In genomic region chr17:54969658-54970572, GRCh38 we compare ENCODE assay signal across 9 cellular contexts. TPM values are rescaled to one million over a fixed set of nuclear protein-coding genes. Genes with fewer than 3 reads are reported as not detected.
A peak's percentile ranks its signal among the peaks of the same experiment; 100 is the strongest.
DNase-seq lines count a peak whose midpoint lies in the region; ATAC-seq and TF ChIP-seq lines count a peak whose summit lies in the region.
"Had no signal": no experiment of that assay in that cellular context is flagged by ENCODE, and none has a peak within 500 bp of the region (broad histone marks: within the 10 kb centered on the region; RNA-seq: fewer than 3 reads in every experiment).

No MANE protein-coding gene starts in this region.

- peaks cover 4% of the 10 kb centered on the region; the same call in 1 of the 2 replicates for H3K36me3 ChIP-seq in BE2C
- no peaks in the 10 kb centered on the region for H3K36me3 ChIP-seq in ectodermal cell (ENCODE audit: control insufficient read depth, insufficient read depth, low read length)
- no peaks in the 10 kb centered on the region for H3K36me3 ChIP-seq in neural progenitor cell

- H3K4me3 Mint-ChIP-seq in neural progenitor cell, result no peak overlapping the region

- H3K9me3 ChIP-seq in BE2C (no peaks in the 10 kb centered on the region), ectodermal cell (ENCODE audit: control insufficient read depth, low read length) (no peaks in the 10 kb centered on the region), neural progenitor cell (ENCODE audit: low read depth) (no peaks in the 10 kb centered on the region)

- H3K27ac ChIP-seq in ectodermal cell (ENCODE audit: insufficient read depth, low read depth, low read length, poor library complexity, severe bottlenecking), result no peak overlapping the region
- no peak overlapping the region for H3K27ac ChIP-seq in neural progenitor cell

- no peak for ATAC-seq in left colon

- intact Hi-C loops in left colon (cut with DNase I, micrococcal nuclease), result no loop called here

- H3K4me3 ChIP-seq in BE2C (ENCODE audit: low read depth, low read length), result peak overlapping the region; percentile 97
- peak overlapping the region; percentile 90 for H3K4me3 ChIP-seq in Jurkat, Clone E6-1 (ENCODE audit: low read length)
- peak overlapping the region; percentile 81 for H3K4me3 ChIP-seq in ectodermal cell (ENCODE audit: insufficient read depth, low read depth, low read length)
- H3K4me3 ChIP-seq in neural progenitor cell, result peak overlapping the region; percentile 90

- H3K4me1 ChIP-seq in BE2C (peaks cover 11% of the 10 kb centered on the region), ectodermal cell (ENCODE audit: control insufficient read depth, insufficient read depth, low read length) (peaks cover 9% of the 10 kb centered on the region), neural progenitor cell (peaks cover 12% of the 10 kb centered on the region)

- TF ChIP-seq CTCF in BE2C (IDR thresholded peaks at IDR 0.05; ENCODE audit: low read depth, low read length) (no peak), neural progenitor cell (IDR thresholded peaks at IDR 0.05) (no peak)

- no peak for DNase-seq in BE2C
- no peak for DNase-seq in Jurkat, Clone E6-1 (ENCODE audit: low read depth, low spot score)
- DNase-seq in neural progenitor cell (ENCODE audit: low spot score), result no peak
- DNase-seq in MV-4-11 (lab: John Stamatoyannopoulos, UW), result no peak
- DNase-seq in COR-L47 (lab: John Stamatoyannopoulos, UW), result no peak
- DNase-seq in stimulated activated CD4-positive, alpha-beta T cell treated with anti-CD3 and anti-CD28 coated beads, Interleukin-2, amount 100 ng/mL, for 48 hours, result no peak
- DNase-seq in left colon, result no peak
- DNase-seq: NCI-H2029 treated with DMSO at 0.1 percent for 48 hours had no signal

- peaks cover 8% of the 10 kb centered on the region for H3K36me3 Mint-ChIP-seq in neural progenitor cell

- no peaks in the 10 kb centered on the region for H3F3A ChIP-seq in neural progenitor cell (ENCODE audit: low read depth)

- no peak overlapping the region for H3K27ac Mint-ChIP-seq in neural progenitor cell

- H3K9ac ChIP-seq in neural progenitor cell, result peak overlapping the region; percentile 83

- no peak overlapping the region for H2AFZ ChIP-seq in neural progenitor cell (replicated peaks)

- H3K27me3 ChIP-seq in BE2C, result no peaks in the 10 kb centered on the region
- H3K27me3 ChIP-seq in ectodermal cell (ENCODE audit: control insufficient read depth, insufficient read depth, low read length, poor library complexity, severe bottlenecking), result no peaks in the 10 kb centered on the region
- H3K27me3 ChIP-seq in neural progenitor cell, result no peaks in the 10 kb centered on the region

- peaks cover 17% of the 10 kb centered on the region for H3K4me1 Mint-ChIP-seq in neural progenitor cell

- 89% methylated on average over 7 of the region's 7 CpGs for WGBS in ectodermal cell, 2 experiments

- no peaks in the 10 kb centered on the region for H4K20me1 ChIP-seq in neural progenitor cell (ENCODE audit: low read depth)

- H3K9me3 Mint-ChIP-seq in neural progenitor cell, result peaks cover 5% of the 10 kb centered on the region

- peaks cover 96% of the 10 kb centered on the region for H3K79me2 ChIP-seq in neural progenitor cell (ENCODE audit: low read depth)

- H3K27me3 Mint-ChIP-seq in neural progenitor cell (ENCODE audit: insufficient read depth, low read depth), result no peaks in the 10 kb centered on the region

- peak overlapping the region; percentile 96 for H3K4me2 ChIP-seq in neural progenitor cell

RNA-seq across cellular contexts. Expression of gene STXBP4, which starts 1.4 kb away (rescaled TPM):
- 1.7 TPM for polyA plus RNA-seq in BE2C (2012; ENCODE audit: insufficient read depth, insufficient read length, low read depth)
- polyA plus RNA-seq in Jurkat, Clone E6-1 (2012; ENCODE audit: insufficient read depth, insufficient read length), result 5.8 TPM
- polyA plus RNA-seq in ectodermal cell (2013, experiment 1 of 4), result 17.8 TPM
- 20.3 TPM for polyA plus RNA-seq in ectodermal cell (2013, experiment 2 of 4)
- 13.4 TPM for polyA plus RNA-seq in ectodermal cell (2013, experiment 3 of 4)
- polyA plus RNA-seq in ectodermal cell (2013, experiment 4 of 4), result 15.0 TPM
- 40.0 and 111 TPM in 2 replicates for total RNA-seq in neural progenitor cell (ENCODE audit: low replicate concordance)
- 1 to 10 TPM; 5.2 to 6.9 TPM for total RNA-seq in left colon

RNA-seq across cellular contexts. Expression of gene COX11, which starts 1.5 kb away (rescaled TPM):
- polyA plus RNA-seq in BE2C (2012; ENCODE audit: insufficient read depth, insufficient read length, low read depth), result 88.5 TPM
- polyA plus RNA-seq in Jurkat, Clone E6-1 (2012; ENCODE audit: insufficient read depth, insufficient read length), result 74.8 TPM
- polyA plus RNA-seq in ectodermal cell (2013, experiment 1 of 4), result 68.3 TPM
- polyA plus RNA-seq in ectodermal cell (2013, experiment 2 of 4), result 74.0 TPM
- 65.4 TPM for polyA plus RNA-seq in ectodermal cell (2013, experiment 3 of 4)
- polyA plus RNA-seq in ectodermal cell (2013, experiment 4 of 4), result 68.1 TPM
- total RNA-seq in neural progenitor cell (ENCODE audit: low replicate concordance) (68.7 and 90.2 TPM in 2 replicates), left colon (10 to 100 TPM; 43.6 to 65.7 TPM)
